In the genomic region with DNA sequence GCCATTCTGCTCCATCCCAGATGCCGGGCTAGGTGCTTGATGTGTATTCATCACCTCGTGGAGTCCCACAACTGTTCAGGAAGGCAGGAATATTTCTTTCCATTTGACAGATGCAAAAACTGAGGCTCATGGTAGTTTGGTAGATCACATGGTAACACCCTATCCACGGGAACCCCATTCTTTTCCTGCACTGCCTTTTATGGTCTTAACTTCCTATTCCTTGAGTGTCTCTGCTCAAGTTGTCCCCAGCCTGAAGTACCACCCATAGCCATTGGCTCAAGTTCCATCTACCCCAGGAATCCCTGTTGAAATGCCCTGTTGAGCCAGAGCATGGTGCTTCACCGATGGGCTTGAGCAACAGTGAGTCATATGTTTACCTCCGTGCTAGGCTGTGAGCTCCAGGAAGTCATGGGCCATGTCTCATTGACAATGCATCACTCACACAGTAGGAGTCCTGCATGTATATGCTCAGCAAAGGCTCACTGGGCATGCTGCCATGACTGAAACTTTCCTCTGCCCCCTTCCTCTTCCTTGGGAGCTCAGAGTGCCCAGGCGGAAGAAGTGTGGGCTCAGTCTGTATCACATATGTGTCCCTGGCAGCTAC, we compare ENCODE assay signal across 11 cellular contexts.
A peak's percentile ranks its signal among the peaks of the same experiment; 100 is the strongest.
DNase-seq lines count a peak whose midpoint lies in the region; ATAC-seq and TF ChIP-seq lines count a peak whose summit lies in the region.
"Had no signal": no experiment of that assay in that cellular context is flagged by ENCODE, and none has a peak within 500 bp of the region (broad histone marks: within the 10 kb centered on the region; RNA-seq: fewer than 3 reads in every experiment).

No MANE protein-coding gene starts in this region.

- peak; percentile 10 for DNase-seq in ELF-1 (ENCODE audit: low read depth, low spot score)
- peak; percentile 2 for DNase-seq in NCI-H2196 treated with DMSO at 0.1 percent for 48 hours (lab: John Stamatoyannopoulos, UW; ENCODE audit: unreplicated experiment)
- DNase-seq in effector memory CD8-positive, alpha-beta T cell, result no peak
- peak; percentile 81 for DNase-seq in osteocyte (ENCODE audit: extremely low spot score, unreplicated experiment)
- no peak for DNase-seq in vagina (ENCODE audit: extremely low spot score in 2 of 2)
- DNase-seq in globus pallidus (ENCODE audit: low spot score), result no peak
- DNase-seq in erythroblast (lab: John Stamatoyannopoulos, UW), result no peak
- DNase-seq: activated T-cell treated with anti-CD3 and anti-CD28 coated beads for 4 hours; effector CD4-positive, alpha-beta T cell; Right ventricle myocardium superior; tibial artery had no signal

- peaks cover 0 to 20% of the 10 kb centered on the region in 2 donors for H3K9me3 Mint-ChIP-seq in effector memory CD8-positive, alpha-beta T cell
- H3K9me3 Mint-ChIP-seq in osteocyte (ENCODE audit: unreplicated experiment), result peaks cover 4% of the 10 kb centered on the region

- peaks cover 19% of the 10 kb centered on the region for H3K4me1 ChIP-seq in vagina

- no peaks in the 10 kb centered on the region for H3K9me3 ChIP-seq in vagina
- H3K9me3 ChIP-seq: tibial artery had no signal

- no peaks in the 10 kb centered on the region for H3K36me3 ChIP-seq in vagina
- H3K36me3 ChIP-seq: tibial artery had no signal

- H3K27me3 Mint-ChIP-seq in effector memory CD8-positive, alpha-beta T cell, result no peaks in the 10 kb centered on the region
- H3K27me3 Mint-ChIP-seq in osteocyte (ENCODE audit: unreplicated experiment), result no peaks in the 10 kb centered on the region

- H3K27me3 ChIP-seq in vagina, result no peaks in the 10 kb centered on the region
- H3K27me3 ChIP-seq: tibial artery had no signal

- no peak overlapping the region for H3K4me3 ChIP-seq in vagina
- H3K4me3 ChIP-seq: tibial artery had no signal

- TF ChIP-seq POLR2A in vagina (IDR thresholded peaks at IDR 0.05), result no peak
- no peak for TF ChIP-seq POLR2A in erythroblast (IDR thresholded peaks at IDR 0.05; ENCODE audit: low read length)

- ATAC-seq in effector memory CD8-positive, alpha-beta T cell (replicated peaks), result peak; percentile 45

- no peak overlapping the region for H3K27ac Mint-ChIP-seq in effector memory CD8-positive, alpha-beta T cell
- peak overlapping the region; percentile 38 for H3K27ac Mint-ChIP-seq in osteocyte (ENCODE audit: unreplicated experiment)

- intact Hi-C loops in vagina (cut with DNase I), result no loop called here

- no peaks in the 10 kb centered on the region for H3K36me3 Mint-ChIP-seq in effector memory CD8-positive, alpha-beta T cell (ENCODE audit: insufficient read depth)
- no peaks in the 10 kb centered on the region for H3K36me3 Mint-ChIP-seq in osteocyte (ENCODE audit: unreplicated experiment)

- H3K27ac ChIP-seq in vagina, result no peak overlapping the region
- H3K27ac ChIP-seq: tibial artery had no signal

- H3K4me3 Mint-ChIP-seq in effector memory CD8-positive, alpha-beta T cell, result peak overlapping the region in 1 of 2 donors; percentile 25
- no peak overlapping the region for H3K4me3 Mint-ChIP-seq in osteocyte (ENCODE audit: unreplicated experiment)

- H3K4me1 Mint-ChIP-seq in effector memory CD8-positive, alpha-beta T cell (ENCODE audit: low read depth in 2 of 2), result peaks cover 0 to 6% of the 10 kb centered on the region in 2 donors
- H3K4me1 Mint-ChIP-seq in osteocyte (ENCODE audit: unreplicated experiment), result peaks cover 24% of the 10 kb centered on the region

- TF ChIP-seq CTCF in osteocyte (IDR thresholded peaks at IDR 0.05) (no peak), vagina (IDR thresholded peaks at IDR 0.05) (no peak)

Comparison
In these comparisons a context has a peak if more than half of its experiments do, and no peak if none do; other contexts are left out.
1. DNase-seq: peak in ELF-1 (single experiment), NCI-H2196 treated with DMSO at 0.1 percent for 48 hours (single experiment) and osteocyte (single experiment); none in effector memory CD8-positive, alpha-beta T cell (0 of 3), vagina (0 of 2), globus pallidus (single experiment) and erythroblast (0 of 2).